In the genomic region with DNA sequence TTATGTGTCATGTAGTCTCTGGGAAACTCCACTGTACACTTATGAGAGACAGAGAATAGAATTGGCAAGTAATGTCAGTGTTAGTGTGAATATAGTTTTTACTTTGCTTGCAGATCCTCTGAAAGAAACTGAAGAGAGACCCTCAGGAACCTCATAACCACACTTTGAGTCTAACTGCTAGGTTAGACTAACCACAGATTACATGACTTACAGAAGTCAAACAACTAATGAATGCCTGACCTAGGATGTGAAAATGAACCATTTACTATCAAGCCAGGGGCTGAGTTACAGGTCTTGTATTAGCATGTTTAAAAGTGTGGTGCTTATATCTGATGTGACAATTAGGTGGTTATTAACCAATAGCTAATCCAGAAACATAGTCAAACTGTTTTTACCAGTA, we compare ENCODE assay signal across 11 cellular contexts.
"Had no signal": no experiment of that assay in that cellular context is flagged by ENCODE, and none has a peak within 500 bp of the region (broad histone marks: within the 10 kb centered on the region; RNA-seq: fewer than 3 reads in every experiment).

No MANE protein-coding gene starts in this region.

- H3K9me3 ChIP-seq: HAP-1 had no signal

- H3K36me3 ChIP-seq: HAP-1 had no signal

- H2AFZ ChIP-seq: GM23248 had no signal

- FAIRE-seq: HepG2 had no signal

- ATAC-seq: HCT116, HepG2 had no signal

- H3K9ac ChIP-seq: GM23248, KMS-11 had no signal

- H3K4me1 ChIP-seq: HAP-1 had no signal

- H3K4me2 ChIP-seq: KMS-11 had no signal

- DNase-seq: GM23248, GOT3, H7, HFFc6, Karpas-422, KBM-7 had no signal

- H3K27ac ChIP-seq: GM23248, HL-60, KMS-11 had no signal

- H3K4me3 ChIP-seq: GM23248, HAP-1 had no signal
